In the genomic region with DNA sequence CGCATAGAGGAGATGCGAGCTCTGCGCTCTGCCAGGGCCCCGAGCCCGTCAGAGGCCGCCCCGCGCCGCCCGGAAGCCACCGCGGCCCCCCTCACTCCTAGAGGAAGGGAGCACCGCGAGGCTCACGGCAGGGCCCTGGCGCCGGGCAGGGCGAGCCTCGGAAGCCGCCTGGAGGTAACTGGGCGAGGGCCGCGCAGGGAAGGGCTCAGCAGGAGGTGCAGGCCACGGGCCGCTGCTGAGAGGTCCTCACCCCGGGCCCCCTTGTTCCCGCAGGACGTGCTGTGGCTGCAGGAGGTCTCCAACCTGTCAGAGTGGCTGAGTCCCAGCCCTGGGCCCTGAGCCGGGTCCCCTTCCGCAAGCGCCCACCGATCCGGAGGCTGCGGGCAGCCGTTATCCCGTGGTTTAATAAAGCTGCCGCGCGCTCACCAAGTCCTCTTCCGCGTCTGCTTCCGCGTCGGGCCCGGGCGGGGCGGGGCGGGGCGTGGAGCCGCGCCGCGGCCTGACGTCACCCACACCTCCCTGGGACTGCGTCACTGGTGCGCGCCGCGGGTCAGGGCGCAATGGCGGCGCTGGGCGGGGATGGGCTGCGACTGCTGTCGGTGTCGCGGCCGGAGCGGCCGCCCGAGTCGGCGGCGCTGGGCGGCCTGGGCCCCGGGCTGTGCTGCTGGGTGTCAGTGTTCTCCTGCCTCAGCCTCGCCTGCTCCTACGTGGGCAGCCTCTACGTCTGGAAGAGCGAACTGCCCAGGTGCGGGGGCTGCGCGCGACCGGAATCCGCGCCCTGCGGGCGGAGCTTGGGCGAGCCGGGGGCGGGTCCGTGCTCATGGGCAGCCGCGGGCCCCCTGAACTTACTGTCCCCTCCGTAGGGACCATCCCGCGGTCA, we compare ENCODE assay signal across 8 cellular contexts. TPM values are rescaled to one million over a fixed set of nuclear protein-coding genes. Genes with fewer than 3 reads are reported as not detected.
DNase-seq lines count a peak whose midpoint lies in the region; ATAC-seq and TF ChIP-seq lines count a peak whose summit lies in the region.

A gene with protein sequence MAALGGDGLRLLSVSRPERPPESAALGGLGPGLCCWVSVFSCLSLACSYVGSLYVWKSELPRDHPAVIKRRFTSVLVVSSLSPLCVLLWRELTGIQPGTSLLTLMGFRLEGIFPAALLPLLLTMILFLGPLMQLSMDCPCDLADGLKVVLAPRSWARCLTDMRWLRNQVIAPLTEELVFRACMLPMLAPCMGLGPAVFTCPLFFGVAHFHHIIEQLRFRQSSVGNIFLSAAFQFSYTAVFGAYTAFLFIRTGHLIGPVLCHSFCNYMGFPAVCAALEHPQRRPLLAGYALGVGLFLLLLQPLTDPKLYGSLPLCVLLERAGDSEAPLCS (plus strand): TSS at position 546 of the 880 bp plus-strand sequence. CDS start 15 bp downstream, at position 561.

- no peak for DNase-seq in BJ (ENCODE audit: low read depth)
- peak; percentile 93 for DNase-seq in GM19238 (ENCODE audit: insufficient read length, low spot score)
- peak; percentile 7 for DNase-seq in NCI-H524 treated with DMSO at 0.1 percent for 48 hours (lab: John Stamatoyannopoulos, UW)
- DNase-seq in activated CD4-positive, alpha-beta T cell treated with anti-CD3 and anti-CD28 coated beads, Interleukin-2, amount 50 U/mL, for 4 hours, result peak; percentile 85 to 88
- DNase-seq in dermis microvascular lymphatic vessel endothelial cell (ENCODE audit: low read depth in 2 of 2), result peak; percentile 59 to 91
- DNase-seq in lower leg skin (ENCODE audit: low spot score in 2 of 2), result peak; percentile 86 to 97
- DNase-seq in stimulated activated CD4-positive, alpha-beta T cell treated with anti-CD3 and anti-CD28 coated beads, Interleukin-4, amount 100 ng/mL, for 48 hours (ENCODE audit: low read depth in 2 of 2), result peak; percentile 87 to 88

- H3K27me3 ChIP-seq in BJ (ENCODE audit: control insufficient read depth, insufficient read depth, low read length), result no peaks in the 10 kb centered on the region

- POLR2A ChIA-PET in BJ (lab: Charles Lee), result interaction anchor here (0.7 to 1.6 kb wide), 2 partner anchors 13 to 128 kb away, joined by 7 read pairs; no protein-coding TSS in a partner anchor

- WGBS in lower leg skin, 2 donors, result 1% methylated on average over 32 of the region's 98 CpGs; no CpG with 5 or more reads in 1 of the 2 donors

- H3K4me3 ChIP-seq in BJ (ENCODE audit: low read depth, low read length) (peak within 1 kb of the TSS; percentile 90), lower leg skin (ENCODE audit: low read depth, poor library complexity, severe bottlenecking) (peak within 1 kb of the TSS; percentile 92)

- peak; percentile 75 for ATAC-seq in HG03442 (IDR thresholded peaks at IDR 0.05; ENCODE audit: unreplicated experiment)

- TF ChIP-seq CTCF in BJ (IDR thresholded peaks at IDR 0.05; ENCODE audit: insufficient read depth, low read depth, low read length) (no peak), lower leg skin (IDR thresholded peaks at IDR 0.05) (no peak)

- CTCF ChIA-PET in BJ (lab: Yijun Ruan, JAX), result interaction anchor here (0.8 to 4.0 kb wide), 7 partner anchors 9 to 178 kb away, joined by 3 to 25 read pairs (median 4); partner anchors contain the start of gene C11orf86

- peaks cover 19% of the 10 kb centered on the region for H3K36me3 ChIP-seq in BJ (ENCODE audit: control insufficient read depth, insufficient read depth, low read length)

- intact Hi-C loops in lower leg skin (cut with DNase I; ENCODE audit: low total_unique reads), result no loop called here

- peak in 1 of 2 donors; percentile 86 for TF ChIP-seq POLR2A in lower leg skin (IDR thresholded peaks at IDR 0.05)

RNA-seq across cellular contexts. Expression of the gene that starts here (rescaled TPM):
- polyA plus RNA-seq in BJ (2011; rRNA removed), result 12.0 and 20.1 TPM in 2 replicates
- polyA minus RNA-seq in BJ (2011; rRNA and poly(A)+ RNA removed), result 12.9 and 20.8 TPM in 2 replicates
- total RNA-seq in dermis microvascular lymphatic vessel endothelial cell (15.3 and 19.1 TPM in 2 replicates), lower leg skin (10 to 100 TPM; 23.8 to 32.8 (median 29.7) TPM)
